ENCODE assay signal across 25 cellular contexts in the genomic region with DNA sequence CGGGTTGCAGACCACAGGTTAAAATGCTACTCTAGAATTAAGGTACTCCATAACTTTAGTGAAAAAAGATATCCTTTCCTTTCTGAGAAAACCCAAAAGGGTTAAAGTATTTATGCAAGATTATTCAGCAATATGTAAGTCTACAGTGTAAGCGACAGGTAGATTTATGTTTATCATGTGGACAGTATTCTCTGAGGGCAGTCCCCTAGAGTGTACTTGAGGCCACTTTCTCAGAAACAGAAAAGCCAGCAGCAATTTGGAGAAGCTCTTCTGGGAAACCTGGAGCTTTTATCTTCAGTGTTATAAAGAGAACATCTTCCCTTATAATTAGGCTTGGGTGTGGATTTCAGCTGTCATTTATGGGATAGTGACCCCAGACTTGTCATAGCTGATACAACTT. TPM values are rescaled to one million over a fixed set of nuclear protein-coding genes. Genes with fewer than 3 reads are reported as not detected.
"Had no signal": no experiment of that assay in that cellular context is flagged by ENCODE, and none has a peak within 500 bp of the region (broad histone marks: within the 10 kb centered on the region; RNA-seq: fewer than 3 reads in every experiment).

No MANE protein-coding gene starts in this region.

- DNase-seq: activated CD4-positive, alpha-beta memory T cell treated with anti-CD3 and anti-CD28 coated beads for 36 hours; activated CD4-positive, alpha-beta T cell treated with anti-CD3 and anti-CD28 coated beads, Interleukin-2, amount 10 ng/mL, durations not matched to agents 24 days and 14 days; activated CD4-positive, CD25-positive, alpha-beta regulatory T cell treated with anti-CD3 and anti-CD28 coated beads, Interleukin-2, amount 50 U/mL, for 72 hours; activated CD8-positive, alpha-beta memory T cell treated with anti-CD3 and anti-CD28 coated beads, Interleukin-2, amount 50 U/mL, for 48 hours; activated gamma-delta T cell; activated naive CD4-positive, alpha-beta T cell treated with anti-CD3 and anti-CD28 coated beads, Interleukin-2, amount 10 ng/mL, durations not matched to agents 7 days and 5 days; activated T-cell treated with anti-CD3 and anti-CD28 coated beads, Interleukin-2, amount 50 U/mL, for 24 hours; amniotic stem cell; caudate nucleus; cortex of kidney; effector memory CD8-positive, alpha-beta T cell; head of caudate nucleus; hippocampal formation; kidney; lower lobe of right lung; mesenchymal stem cell; naive thymus-derived CD8-positive, alpha-beta T cell; nucleus accumbens; psoas muscle; sigmoid colon; small intestine; stimulated activated CD4-positive, alpha-beta T cell treated with anti-CD3 and anti-CD28 coated beads, Interleukin-4, amount 100 ng/mL, for 24 hours; trophoblast cell had no signal

- ATAC-seq: effector memory CD8-positive, alpha-beta T cell; lower lobe of right lung; naive thymus-derived CD8-positive, alpha-beta T cell; stimulated activated effector memory CD8-positive, alpha-beta T cell treated with anti-CD3 and anti-CD28 coated beads, Interleukin-12 subunit alpha, Interleukin-12 subunit beta, amount 100 ng/mL, for 72 hours had no signal

RNA-seq across cellular contexts. Expression of a gene that starts 8.9 kb away (rescaled TPM):
- total RNA-seq: activated CD4-positive, alpha-beta memory T cell treated with anti-CD3 and anti-CD28 coated beads for 36 hours; activated CD4-positive, alpha-beta T cell treated with anti-CD3 and anti-CD28 coated beads, Interleukin-2, amount 10 ng/mL, durations not matched to agents 24 days and 14 days; activated CD8-positive, alpha-beta memory T cell treated with anti-CD3 and anti-CD28 coated beads for 36 hours; naive thymus-derived CD8-positive, alpha-beta T cell had no signal
- polyA plus RNA-seq: naive thymus-derived CD8-positive, alpha-beta T cell had no signal
